Comparison of ENCODE assay signal across 2 cellular contexts in genomic region chr15:88196961-88197360, GRCh38.
TF ChIP-seq lines count a peak whose summit lies in the region.

No MANE protein-coding gene starts in this region.

TF ChIP-seq in HEK293, 187 proteins besides CTCF, POLR2A, EP300 and RAD21 (continued from another document):
- no peak for TF ChIP-seq ELK4 (IDR thresholded peaks at IDR 0.05; ENCODE audit: borderline replicate concordance, low read depth, low read length)
- no peak for TF ChIP-seq ZNF266 (tag by site-specific recombination; IDR thresholded peaks at IDR 0.05; ENCODE audit: low read depth)
- peak; percentile 60 for TF ChIP-seq ZBTB17 (tag by site-specific recombination; IDR thresholded peaks at IDR 0.05)
- TF ChIP-seq RBAK (tag by site-specific recombination; IDR thresholded peaks at IDR 0.05): no peak
- no peak for TF ChIP-seq SP7 (tag by site-specific recombination; IDR thresholded peaks at IDR 0.05)

TF ChIP-seq in K562, 482 proteins besides CTCF, POLR2A, EP300 and RAD21 (continued from another document):
- TF ChIP-seq RCOR1 (IDR thresholded peaks at IDR 0.05; ENCODE audit: borderline replicate concordance in 1 of 2, low read depth in 2 of 2, low read length in 2 of 2): no peak
